29 cellular contexts compared by ENCODE assay signal in the genomic region with DNA sequence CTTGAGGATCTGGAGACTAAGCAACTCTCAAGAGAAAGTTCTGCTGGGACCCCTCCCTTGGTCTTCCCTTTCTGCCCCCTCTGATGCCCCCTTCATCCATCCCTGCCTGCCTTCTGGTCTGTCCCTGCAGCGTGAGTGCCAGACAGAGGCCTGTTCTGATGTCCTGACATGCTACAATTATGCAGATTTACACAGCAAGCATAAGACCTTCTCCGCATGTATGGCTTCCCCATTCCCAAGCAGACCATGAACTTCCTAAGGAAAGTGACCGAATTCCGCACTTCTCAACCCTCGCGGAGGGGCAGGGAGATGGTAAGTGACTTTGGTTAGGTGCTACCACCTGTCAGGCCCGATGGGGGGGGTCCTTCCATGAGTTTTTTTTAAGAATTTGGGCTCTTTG.
"Had no signal": no experiment of that assay in that cellular context is flagged by ENCODE, and none has a peak within 500 bp of the region (broad histone marks: within the 10 kb centered on the region; RNA-seq: fewer than 3 reads in every experiment).

No MANE protein-coding gene starts in this region.

- H3K4me3 ChIP-seq: esophagus squamous epithelium, gastroesophageal sphincter had no signal

- H3K27ac ChIP-seq: brain microvascular endothelial cell, epithelial cell of prostate, esophagus squamous epithelium, gastroesophageal sphincter, WERI-Rb-1 had no signal

- H3K4me1 ChIP-seq: esophagus squamous epithelium had no signal

- H3K36me3 ChIP-seq: brain microvascular endothelial cell, esophagus squamous epithelium, gastroesophageal sphincter, WERI-Rb-1 had no signal

- ATAC-seq: activated CD4-positive, CD25-positive, alpha-beta regulatory T cell treated with anti-CD3 and anti-CD28 coated beads, Interleukin-2, amount 50 U/mL, for 24 hours; activated CD8-positive, alpha-beta T cell treated with anti-CD3 and anti-CD28 coated beads for 36 hours; activated T-cell treated with anti-CD3 and anti-CD28 coated beads, Interleukin-2, amount 50 U/mL, for 4 hours; activated T-helper 17 cell treated with anti-CD3 and anti-CD28 coated beads, Interleukin-2, amount 50 U/mL, for 72 hours; effector memory CD8-positive, alpha-beta T cell; gastroesophageal sphincter; T-helper 17 cell had no signal

- H3K27me3 ChIP-seq: brain microvascular endothelial cell had no signal

- DNase-seq: activated B cell treated with CpG ODN at 0.5 μM for 24 hours; activated CD4-positive, alpha-beta T cell treated with anti-CD3 and anti-CD28 coated beads for 48 hours; activated CD4-positive, alpha-beta T cell treated with anti-CD3 and anti-CD28 coated beads, Interleukin-2, amount 50 U/mL, for 1 hour; activated CD4-positive, alpha-beta T cell treated with anti-CD3 and anti-CD28 coated beads, Interleukin-2, amount 50 U/mL, for 48 hours; activated CD8-positive, alpha-beta memory T cell treated with anti-CD3 and anti-CD28 coated beads for 24 hours; activated CD8-positive, alpha-beta T cell treated with anti-CD3 and anti-CD28 coated beads for 36 hours; activated effector memory CD4-positive, alpha-beta T cell treated with Interleukin-2 at 50 U/mL for 16 hours; activated gamma-delta T cell treated with Interleukin-2 at 50 U/mL for 16 hours; activated naive CD4-positive, alpha-beta T cell treated with anti-CD3 and anti-CD28 coated beads, Interleukin-2, amount 50 U/mL, for 16 hours; activated naive CD4-positive, alpha-beta T cell treated with Interleukin-2 at 50 U/mL for 16 hours; activated T-cell treated with anti-CD3 and anti-CD28 coated beads, Interleukin-2, amount 50 U/mL, for 4 hours; amniotic stem cell; anterior cingulate cortex; brain microvascular endothelial cell; caudate nucleus; cortex of kidney; dermis blood vessel endothelial cell; effector CD4-positive, alpha-beta T cell; effector memory CD8-positive, alpha-beta T cell; esophagus squamous epithelium; foreskin melanocyte; T-helper 1 cell; T-helper 17 cell; T1000; WERI-Rb-1 had no signal

- H3K9me3 ChIP-seq: esophagus squamous epithelium, gastroesophageal sphincter had no signal
